Comparison of ENCODE assay signal across 17 cellular contexts in genomic region chr3:17033516-17034168, GRCh38.
A peak's percentile ranks its signal among the peaks of the same experiment; 100 is the strongest.
DNase-seq lines count a peak whose midpoint lies in the region; ATAC-seq, FAIRE-seq and TF ChIP-seq lines count a peak whose summit lies in the region.
"Had no signal": no experiment of that assay in that cellular context is flagged by ENCODE, and none has a peak within 500 bp of the region (broad histone marks: within the 10 kb centered on the region; RNA-seq: fewer than 3 reads in every experiment).

No MANE protein-coding gene starts in this region.

- TF ChIP-seq POLR2A in GM12892 (IDR thresholded peaks at IDR 0.05; ENCODE audit: low read depth, low read length) (no peak), transverse colon (IDR thresholded peaks at IDR 0.05) (no peak)

- ATAC-seq in T-cell (replicated peaks in 1 of 4), result peak in 3 of 4 experiments; percentile 46 to 47 (median 46)
- ATAC-seq in HG02973 (IDR thresholded peaks at IDR 0.05; ENCODE audit: unreplicated experiment), result no peak
- ATAC-seq: left lung, sciatic nerve had no signal

- TF ChIP-seq EP300 in transverse colon (IDR thresholded peaks at IDR 0.05; ENCODE audit: low read depth), result no peak

- no peaks in the 10 kb centered on the region for H3K9me3 Mint-ChIP-seq in T-cell
- H3K9me3 Mint-ChIP-seq: CD4-positive, alpha-beta memory T cell; IgD-negative memory B cell; naive thymus-derived CD8-positive, alpha-beta T cell had no signal

- intact Hi-C loops in transverse colon (cut with DNase I; ENCODE audit: low total_unique reads), result no loop called here

- 51 to 84% methylated on average over 3 of the region's 3 CpGs for WGBS in transverse colon (ENCODE audit: low coverage in 1 of 2), 2 donors

- H3K36me3 ChIP-seq in transverse colon, result no peaks in the 10 kb centered on the region
- H3K36me3 ChIP-seq: left lung, WERI-Rb-1 had no signal

- H3K4me1 ChIP-seq in transverse colon, result peaks cover 0 to 20% (median 5%) of the 10 kb centered on the region in 4 donors

- FAIRE-seq in GM12892 (lab: Jason Lieb, UNC), result peak; percentile 73

- DNase-seq in CD1c-positive myeloid dendritic cell (ENCODE audit: extremely low spot score) (peak; percentile 6), GM12892 (ENCODE audit: insufficient read length) (no peak), T-cell (no peak), fibroblast of the aortic adventitia (ENCODE audit: low read depth) (peak; percentile 31), transverse colon (no peak), ureter (ENCODE audit: low spot score) (no peak)
- no peak for DNase-seq in activated effector memory CD4-positive, alpha-beta T cell treated with Interleukin-2 at 50 U/mL for 16 hours
- DNase-seq: CD4-positive, alpha-beta memory T cell; left lung; naive thymus-derived CD8-positive, alpha-beta T cell; NCI-H1694; NCI-H526 treated with DMSO at 0.1 percent for 48 hours; WERI-Rb-1 had no signal

- H3K9me3 ChIP-seq in transverse colon, result no peaks in the 10 kb centered on the region
- H3K9me3 ChIP-seq: left lung had no signal

- no peaks in the 10 kb centered on the region for H3K27me3 Mint-ChIP-seq in T-cell
- H3K27me3 Mint-ChIP-seq: CD4-positive, alpha-beta memory T cell; IgD-negative memory B cell; naive thymus-derived CD8-positive, alpha-beta T cell had no signal

- H3K36me3 Mint-ChIP-seq in T-cell, result peaks cover 23% of the 10 kb centered on the region

- H3K27ac Mint-ChIP-seq in T-cell, result no peak overlapping the region
- H3K27ac Mint-ChIP-seq: IgD-negative memory B cell had no signal

- H3K4me1 Mint-ChIP-seq in T-cell, result peaks cover 66 to 84% (median 81%) of the 10 kb centered on the region in 3 donors

- in situ Hi-C loops in transverse colon (cut with MboI; ENCODE audit: low pct_ligation_motif_present in 1 of 4, low pct_unique_long_range_greater_than_20kb in 1 of 4, low sequenced_read_pairs in 3 of 4), result loop anchor here in 1 of 4 donors (25.0 kb wide), 1 partner anchor 421 kb away; the partner anchor contains the start of gene DAZL

- H3K4me3 Mint-ChIP-seq in T-cell, result no peak overlapping the region
- H3K4me3 Mint-ChIP-seq: CD4-positive, alpha-beta memory T cell; IgD-negative memory B cell; naive thymus-derived CD8-positive, alpha-beta T cell had no signal

- H3K27ac ChIP-seq in transverse colon, result no peak overlapping the region
- H3K27ac ChIP-seq: hepatocyte, left lung, WERI-Rb-1 had no signal

- H3K4me3 ChIP-seq in fibroblast of the aortic adventitia (ENCODE audit: low read depth, low read length) (no peak overlapping the region), transverse colon (no peak overlapping the region)
- H3K4me3 ChIP-seq: hepatocyte, left lung had no signal

- no peaks in the 10 kb centered on the region for H3K27me3 ChIP-seq in transverse colon
- H3K27me3 ChIP-seq: hepatocyte, left lung had no signal

- POLR2A ChIA-PET in T-cell (lab: Charles Lee), result no interaction called here

- CTCF ChIA-PET in T-cell (lab: Charles Lee), result interaction anchor here in 1 of 2 donors (0.5 to 1.0 kb wide), 2 partner anchors 150 to 206 kb away, joined by 4 read pairs; no protein-coding TSS in a partner anchor

- TF ChIP-seq CTCF in fibroblast of the aortic adventitia (IDR thresholded peaks at IDR 0.05; ENCODE audit: insufficient read depth, low read length) (no peak), transverse colon (IDR thresholded peaks at IDR 0.05) (no peak)

Comparison
In these comparisons a context has a peak if more than half of its experiments do, and no peak if none do; other contexts are left out.
1. DNase-seq: peak in CD1c-positive myeloid dendritic cell (single experiment) and fibroblast of the aortic adventitia (single experiment); none in GM12892 (single experiment), T-cell (0 of 34), activated effector memory CD4-positive, alpha-beta T cell treated with Interleukin-2 at 50 U/mL for 16 hours (single experiment), transverse colon (single experiment) and ureter (single experiment).